ENCODE assay signal across 8 cellular contexts in genomic region chr15:31366169-31366734, GRCh38. TPM values are rescaled to one million over a fixed set of nuclear protein-coding genes. Genes with fewer than 3 reads are reported as not detected.
DNase-seq lines count a peak whose midpoint lies in the region; ATAC-seq, FAIRE-seq and TF ChIP-seq lines count a peak whose summit lies in the region.

No MANE protein-coding gene starts in this region.

- POLR2A ChIA-PET in RWPE1 (lab: Yijun Ruan, JAX; ENCODE audit: low non-redundant PET), result interaction anchor here (2.4 kb wide), 1 partner anchor 40 kb away, joined by 6 read pairs; the partner anchor contains the start of gene KLF13

- peak overlapping the region in 1 of 4 donors; percentile 2 for H3K4me3 ChIP-seq in pancreas

- TF ChIP-seq CTCF in RWPE1 (conservative IDR thresholded peaks at IDR 0.05; ENCODE audit: low read depth) (no peak; the same call in 1 of the 2 replicates), pancreas (IDR thresholded peaks at IDR 0.05) (peak in 1 of 4 donors; percentile 0)

- DNase-seq in COR-L47 (lab: John Stamatoyannopoulos, UW) (peak; percentile 70), RWPE1 (ENCODE audit: low spot score) (no peak), fibroblast of gingiva (ENCODE audit: low read depth) (peak; percentile 55), pancreas (peak in 4 of 6 donors; percentile 47 to 84 (median 57)), DMS 273 (lab: John Stamatoyannopoulos, UW; ENCODE audit: unreplicated experiment) (no peak), NCI-H2171 (lab: John Stamatoyannopoulos, UW) (no peak)

- H3K36me3 ChIP-seq in pancreas, result no peaks in the 10 kb centered on the region

- CTCF ChIA-PET in RWPE1 (lab: Yijun Ruan, JAX), result interaction anchor here (0.6 to 1.3 kb wide), 9 partner anchors 18 to 127 kb away, joined by 3 to 6 read pairs (median 3); no protein-coding TSS in a partner anchor

- no peak for FAIRE-seq in pancreas (lab: Jason Lieb, UNC)

- peaks cover 11 to 67% (median 61%) of the 10 kb centered on the region in 3 donors for H3K4me1 ChIP-seq in pancreas

- 39 to 53% methylated on average over 7 of the region's 7 CpGs for WGBS in pancreas, 2 donors

- H3K9me3 ChIP-seq in pancreas, result no peaks in the 10 kb centered on the region

- ATAC-seq in pancreas, result peak; percentile 14 to 32 (median 21)
- no peak for ATAC-seq in activated CD4-positive, CD25-positive, alpha-beta regulatory T cell treated with anti-CD3 and anti-CD28 coated beads, Interleukin-2, amount 50 U/mL, for 24 hours
- no peak for ATAC-seq in GM21390 (IDR thresholded peaks at IDR 0.05; ENCODE audit: unreplicated experiment)

- no peaks in the 10 kb centered on the region for H3K27me3 ChIP-seq in pancreas

- peak overlapping the region; percentile 96 for H3K27ac ChIP-seq in RWPE1
- peak overlapping the region; percentile 76 to 95 (median 85) for H3K27ac ChIP-seq in pancreas

- intact Hi-C loops in pancreas (cut with DNase I), result no loop called here

RNA-seq across cellular contexts. Expression of gene KLF13, which starts 39.6 kb away (rescaled TPM):
- total RNA-seq in pancreas, result 10 to 100 TPM; 28.6 to 57.1 (median 37.2) TPM
- 10 to 100 TPM; 12.3 to 18.7 TPM for polyA plus RNA-seq in pancreas

Comparison
In these comparisons a context has a peak if more than half of its experiments do, and no peak if none do; other contexts are left out.
1. DNase-seq: peak in COR-L47 (single experiment), fibroblast of gingiva (single experiment) and pancreas (4 of 6); none in RWPE1 (single experiment), DMS 273 (single experiment) and NCI-H2171 (single experiment).
2. ATAC-seq: peak in pancreas (4 of 4); none in activated CD4-positive, CD25-positive, alpha-beta regulatory T cell treated with anti-CD3 and anti-CD28 coated beads, Interleukin-2, amount 50 U/mL, for 24 hours (0 of 2) and GM21390 (single experiment).